Comparison of ENCODE assay signal across 23 cellular contexts in genomic region chr12:48820406-48820805, GRCh38. TPM values are rescaled to one million over a fixed set of nuclear protein-coding genes. Genes with fewer than 3 reads are reported as not detected.
A peak's percentile ranks its signal among the peaks of the same experiment; 100 is the strongest.
DNase-seq lines count a peak whose midpoint lies in the region; ATAC-seq and TF ChIP-seq lines count a peak whose summit lies in the region.
"Had no signal": no experiment of that assay in that cellular context is flagged by ENCODE, and none has a peak within 500 bp of the region (broad histone marks: within the 10 kb centered on the region; RNA-seq: fewer than 3 reads in every experiment).

No MANE protein-coding gene starts in this region.

- H3K36me3 ChIP-seq in mesenchymal stem cell (ENCODE audit: control insufficient read depth in 1 of 2, insufficient read depth in 2 of 2, low read depth in 1 of 2, low read length in 2 of 2): peaks cover 24 to 29% of the 10 kb centered on the region in 2 experiments

- peaks cover 28% of the 10 kb centered on the region for H3K4me1 Mint-ChIP-seq in activated T-helper 1 cell treated with anti-CD3 and anti-CD28 coated beads, Interleukin-12 subunit alpha, Interleukin-12 subunit beta, Interleukin-2, Interleukin-4 antibody, amounts not matched to agents 30 ng/mL and 10 ng/mL and 1 ng/mL, durations not matched to agents 14 hours and 24 hours and 36 hours (ENCODE audit: low read depth)
- H3K4me1 Mint-ChIP-seq in progenitor cell of endocrine pancreas (ENCODE audit: low read depth): peaks cover 25% of the 10 kb centered on the region

- peaks cover 38% of the 10 kb centered on the region for H3K79me1 ChIP-seq in mesenchymal stem cell (replicated peaks; ENCODE audit: low read length, poor library complexity, severe bottlenecking)

- H3K23ac ChIP-seq in mesenchymal stem cell (ENCODE audit: low read length in 2 of 2): no peak overlapping the region

- no peak overlapping the region for H2BK15ac ChIP-seq in mesenchymal stem cell (ENCODE audit: low read depth, poor library complexity, severe bottlenecking)

- no peaks in the 10 kb centered on the region for H3K9me3 Mint-ChIP-seq in activated T-helper 1 cell treated with anti-CD3 and anti-CD28 coated beads, Interleukin-12 subunit alpha, Interleukin-12 subunit beta, Interleukin-2, Interleukin-4 antibody, amounts not matched to agents 30 ng/mL and 10 ng/mL and 1 ng/mL, durations not matched to agents 14 hours and 24 hours and 36 hours
- H3K9me3 Mint-ChIP-seq in progenitor cell of endocrine pancreas (ENCODE audit: low read depth): no peaks in the 10 kb centered on the region
- H3K9me3 Mint-ChIP-seq: activated T-cell treated with anti-CD3 and anti-CD28 coated beads, Interleukin-2, amount 50 U/mL, for 24 hours; central memory CD8-positive, alpha-beta T cell; dendritic cell treated with granulocyte-macrophage colony-stimulating factor and Interleukin-4, amounts not matched to agents 40 ng/mL and 50 ng/mL, for 4 days; IgD-negative memory B cell had no signal

- no peaks in the 10 kb centered on the region for H3K36me3 Mint-ChIP-seq in activated T-helper 1 cell treated with anti-CD3 and anti-CD28 coated beads, Interleukin-12 subunit alpha, Interleukin-12 subunit beta, Interleukin-2, Interleukin-4 antibody, amounts not matched to agents 30 ng/mL and 10 ng/mL and 1 ng/mL, durations not matched to agents 14 hours and 24 hours and 36 hours (ENCODE audit: low read depth)
- peaks cover 3% of the 10 kb centered on the region for H3K36me3 Mint-ChIP-seq in progenitor cell of endocrine pancreas (ENCODE audit: insufficient read depth)
- H3K36me3 Mint-ChIP-seq: IgD-negative memory B cell had no signal

- no peak overlapping the region for H2BK5ac ChIP-seq in mesenchymal stem cell (ENCODE audit: low read depth, low read length, poor library complexity, severe bottlenecking)

- H3K27me3 Mint-ChIP-seq in activated T-helper 1 cell treated with anti-CD3 and anti-CD28 coated beads, Interleukin-12 subunit alpha, Interleukin-12 subunit beta, Interleukin-2, Interleukin-4 antibody, amounts not matched to agents 30 ng/mL and 10 ng/mL and 1 ng/mL, durations not matched to agents 14 hours and 24 hours and 36 hours (ENCODE audit: insufficient read depth): peaks cover 9% of the 10 kb centered on the region
- H3K27me3 Mint-ChIP-seq in progenitor cell of endocrine pancreas: peaks cover 11% of the 10 kb centered on the region
- H3K27me3 Mint-ChIP-seq: central memory CD8-positive, alpha-beta T cell had no signal

- DNase-seq in DMS79 treated with DMSO at 0.1 percent for 48 hours (lab: John Stamatoyannopoulos, UW) (peak; percentile 7), DMS79 (lab: John Stamatoyannopoulos, UW) (no peak), mesenchymal stem cell (no peak), progenitor cell of endocrine pancreas (ENCODE audit: low spot score, unreplicated experiment) (no peak)
- no peak for DNase-seq in activated T-helper 1 cell treated with anti-CD3 and anti-CD28 coated beads, Interleukin-12 subunit alpha, Interleukin-12 subunit beta, Interleukin-2, Interleukin-4 antibody, amounts not matched to agents 30 ng/mL and 10 ng/mL and 1 ng/mL, durations not matched to agents 14 hours and 24 hours and 36 hours (ENCODE audit: low spot score)
- no peak for DNase-seq in activated T-cell treated with anti-CD3 and anti-CD28 coated beads, Interleukin-2, amount 50 U/mL, for 48 hours
- DNase-seq: activated CD4-positive, CD25-positive, alpha-beta regulatory T cell; activated naive CD4-positive, alpha-beta T cell treated with Interleukin-2 at 50 U/mL for 16 hours; activated T-cell treated with anti-CD3 and anti-CD28 coated beads, Interleukin-2, amount 50 U/mL, for 24 hours; foreskin melanocyte; GDM1; NCI-H1092; NCI-H1694; stimulated activated naive CD4-positive, alpha-beta T cell had no signal

- H3K14ac ChIP-seq in mesenchymal stem cell (ENCODE audit: low read length in 2 of 2): no peak overlapping the region

- no peaks in the 10 kb centered on the region for H3K9me3 ChIP-seq in mesenchymal stem cell (ENCODE audit: control insufficient read depth, low read length)
- H3K9me3 ChIP-seq: HAP-1 had no signal

- no peak overlapping the region for H3K4me3 ChIP-seq in mesenchymal stem cell (ENCODE audit: insufficient read depth in 1 of 2, low read depth in 1 of 2, low read length in 2 of 2)
- H3K4me3 ChIP-seq: HAP-1, skin epidermis had no signal

- H3K4me2 ChIP-seq in mesenchymal stem cell (ENCODE audit: low read length, poor library complexity, severe bottlenecking): no peak overlapping the region

- H3K4me1 ChIP-seq in mesenchymal stem cell (ENCODE audit: control insufficient read depth, insufficient read depth, low read depth, low read length): peaks cover 23% of the 10 kb centered on the region

- peak overlapping the region; percentile 45 for H3K4me3 Mint-ChIP-seq in activated T-helper 1 cell treated with anti-CD3 and anti-CD28 coated beads, Interleukin-12 subunit alpha, Interleukin-12 subunit beta, Interleukin-2, Interleukin-4 antibody, amounts not matched to agents 30 ng/mL and 10 ng/mL and 1 ng/mL, durations not matched to agents 14 hours and 24 hours and 36 hours
- H3K4me3 Mint-ChIP-seq in progenitor cell of endocrine pancreas (ENCODE audit: low read depth): peak overlapping the region; percentile 32
- H3K4me3 Mint-ChIP-seq: activated T-cell treated with anti-CD3 and anti-CD28 coated beads, Interleukin-2, amount 50 U/mL, for 24 hours; CD14-positive monocyte; dendritic cell treated with granulocyte-macrophage colony-stimulating factor and Interleukin-4, amounts not matched to agents 40 ng/mL and 50 ng/mL, for 4 days had no signal

- intact Hi-C loops in activated T-helper 1 cell treated with anti-CD3 and anti-CD28 coated beads, Interleukin-12 subunit alpha, Interleukin-12 subunit beta, Interleukin-2, Interleukin-4 antibody, amounts not matched to agents 30 ng/mL and 10 ng/mL and 1 ng/mL, durations not matched to agents 14 hours and 24 hours and 36 hours (cut with micrococcal nuclease): no loop called here

- H3K4ac ChIP-seq in mesenchymal stem cell (ENCODE audit: low read depth in 1 of 2, low read length in 2 of 2): no peak overlapping the region

- H4K91ac ChIP-seq in mesenchymal stem cell (ENCODE audit: low read length): peak overlapping the region; percentile 1

- H3K18ac ChIP-seq in mesenchymal stem cell (ENCODE audit: low read depth in 1 of 2, low read length in 2 of 2): no peak overlapping the region

- no peak for TF ChIP-seq CTCF in progenitor cell of endocrine pancreas (IDR thresholded peaks at IDR 0.05; ENCODE audit: unreplicated experiment)

- no peak overlapping the region for H3K27ac ChIP-seq in mesenchymal stem cell (ENCODE audit: low read length, poor library complexity, severe bottlenecking)
- H3K27ac ChIP-seq: skin epidermis had no signal

- no peak overlapping the region for H2BK12ac ChIP-seq in mesenchymal stem cell (ENCODE audit: low read length in 2 of 2)

- no peak overlapping the region for H2BK120ac ChIP-seq in mesenchymal stem cell (ENCODE audit: low read depth, low read length)

- WGBS in mesenchymal stem cell: 58% methylated on average over 3 of the region's 3 CpGs

- no peak overlapping the region for H3K27ac Mint-ChIP-seq in activated T-helper 1 cell treated with anti-CD3 and anti-CD28 coated beads, Interleukin-12 subunit alpha, Interleukin-12 subunit beta, Interleukin-2, Interleukin-4 antibody, amounts not matched to agents 30 ng/mL and 10 ng/mL and 1 ng/mL, durations not matched to agents 14 hours and 24 hours and 36 hours
- no peak overlapping the region for H3K27ac Mint-ChIP-seq in progenitor cell of endocrine pancreas
- H3K27ac Mint-ChIP-seq: activated T-cell treated with anti-CD3 and anti-CD28 coated beads, Interleukin-2, amount 50 U/mL, for 24 hours; dendritic cell treated with granulocyte-macrophage colony-stimulating factor and Interleukin-4, amounts not matched to agents 40 ng/mL and 50 ng/mL, for 4 days had no signal

- H4K8ac ChIP-seq in mesenchymal stem cell (ENCODE audit: low read length): no peak overlapping the region

- no peak overlapping the region for H2AK5ac ChIP-seq in mesenchymal stem cell (ENCODE audit: low read length, severe bottlenecking)

- no peaks in the 10 kb centered on the region for H3K27me3 ChIP-seq in mesenchymal stem cell (ENCODE audit: control insufficient read depth in 1 of 2, insufficient read depth in 1 of 2, low read length in 2 of 2)

- no peak overlapping the region for H3K9ac ChIP-seq in mesenchymal stem cell (ENCODE audit: low read length)

- H2AFZ ChIP-seq in mesenchymal stem cell (ENCODE audit: low read depth, low read length): no peak overlapping the region

- ATAC-seq in GM19455 (IDR thresholded peaks at IDR 0.05; ENCODE audit: unreplicated experiment) (no peak), HG03280 (IDR thresholded peaks at IDR 0.05; ENCODE audit: unreplicated experiment) (no peak)

RNA-seq across cellular contexts. Expression of gene CACNB3, which starts 2.1 kb away (rescaled TPM):
- 11.4 and 13.1 TPM in 2 replicates for total RNA-seq in activated T-helper 1 cell treated with anti-CD3 and anti-CD28 coated beads, Interleukin-12 subunit alpha, Interleukin-12 subunit beta, Interleukin-2, Interleukin-4 antibody, amounts not matched to agents 30 ng/mL and 10 ng/mL and 1 ng/mL, durations not matched to agents 14 hours and 24 hours and 36 hours
- polyA plus RNA-seq in mesenchymal stem cell (2013, experiment 1 of 2): 43.5 TPM
- 45.6 TPM for polyA plus RNA-seq in mesenchymal stem cell (2013, experiment 2 of 2)
- 72.3 and 73.9 TPM in 2 replicates for total RNA-seq in progenitor cell of endocrine pancreas

RNA-seq across cellular contexts. Expression of gene ADCY6, which starts 31.5 kb away (rescaled TPM):
- 0.32 and 0.78 TPM in 2 replicates for total RNA-seq in activated T-helper 1 cell treated with anti-CD3 and anti-CD28 coated beads, Interleukin-12 subunit alpha, Interleukin-12 subunit beta, Interleukin-2, Interleukin-4 antibody, amounts not matched to agents 30 ng/mL and 10 ng/mL and 1 ng/mL, durations not matched to agents 14 hours and 24 hours and 36 hours
- 23.9 TPM for polyA plus RNA-seq in mesenchymal stem cell (2013, experiment 1 of 2)
- polyA plus RNA-seq in mesenchymal stem cell (2013, experiment 2 of 2): 21.9 TPM
- total RNA-seq in progenitor cell of endocrine pancreas: 120 and 128 TPM in 2 replicates
- polyA plus RNA-seq: IgD-negative memory B cell had no signal

RNA-seq across cellular contexts. Expression of gene DDX23, which starts 31.6 kb away (rescaled TPM):
- total RNA-seq in activated T-helper 1 cell treated with anti-CD3 and anti-CD28 coated beads, Interleukin-12 subunit alpha, Interleukin-12 subunit beta, Interleukin-2, Interleukin-4 antibody, amounts not matched to agents 30 ng/mL and 10 ng/mL and 1 ng/mL, durations not matched to agents 14 hours and 24 hours and 36 hours: 120 and 127 TPM in 2 replicates
- 49.3 TPM for polyA plus RNA-seq in mesenchymal stem cell (2013, experiment 1 of 2)
- 45.4 TPM for polyA plus RNA-seq in mesenchymal stem cell (2013, experiment 2 of 2)
- 116 and 129 TPM in 2 replicates for total RNA-seq in progenitor cell of endocrine pancreas

RNA-seq across cellular contexts. Expression of gene RND1, which starts 45.3 kb away (rescaled TPM):
- total RNA-seq in activated T-helper 1 cell treated with anti-CD3 and anti-CD28 coated beads, Interleukin-12 subunit alpha, Interleukin-12 subunit beta, Interleukin-2, Interleukin-4 antibody, amounts not matched to agents 30 ng/mL and 10 ng/mL and 1 ng/mL, durations not matched to agents 14 hours and 24 hours and 36 hours: 7.9 and 9.3 TPM in 2 replicates
- 0.39 TPM for polyA plus RNA-seq in mesenchymal stem cell (2013, experiment 1 of 2)
- 0.51 TPM for polyA plus RNA-seq in mesenchymal stem cell (2013, experiment 2 of 2)
- 12.4 and 12.5 TPM in 2 replicates for total RNA-seq in progenitor cell of endocrine pancreas
- total RNA-seq: RPMI7951 had no signal

Comparison
In these comparisons a context has a peak if more than half of its experiments do, and no peak if none do; other contexts are left out.
1. RNA of gene ADCY6, which starts 31.5 kb away (total RNA-seq): 120 to 128 TPM in progenitor cell of endocrine pancreas; 0.32 to 0.78 TPM in activated T-helper 1 cell treated with anti-CD3 and anti-CD28 coated beads, Interleukin-12 subunit alpha, Interleukin-12 subunit beta, Interleukin-2, Interleukin-4 antibody, amounts not matched to agents 30 ng/mL and 10 ng/mL and 1 ng/mL, durations not matched to agents 14 hours and 24 hours and 36 hours; every median in the first group is over 10 times any median in the second.